ENCODE assay signal across 22 cellular contexts in genomic region chr16:49544828-49545227, GRCh38.
"Had no signal": no experiment of that assay in that cellular context is flagged by ENCODE, and none has a peak within 500 bp of the region (broad histone marks: within the 10 kb centered on the region; RNA-seq: fewer than 3 reads in every experiment).

No MANE protein-coding gene starts in this region.

- DNase-seq: Kasumi-1, MM.1S, NCI-H1105, NCI-H1417, NCI-H1436 treated with DMSO at 0.1 percent for 48 hours, NCI-H1694, NCI-H187 treated with DMSO at 0.1 percent for 48 hours, NCI-H2029 treated with DMSO at 0.1 percent for 48 hours, NCI-H2171 treated with DMSO at 0.1 percent for 48 hours, NCI-H345, NCI-H446 treated with DMSO at 0.1 percent for 48 hours, NCI-H526 treated with DMSO at 0.1 percent for 48 hours, NCI-H748 treated with DMSO at 0.1 percent for 48 hours, Right ventricle myocardium superior, RPMI8226, SIG-M5 had no signal

- H3K36me3 Mint-ChIP-seq: IgD-negative memory B cell had no signal

- H3K9ac ChIP-seq: KMS-11 had no signal

- H3K4me3 ChIP-seq: K562, SJSA1, SK-N-MC had no signal

- H3K4me3 Mint-ChIP-seq: IgD-negative memory B cell had no signal

- FAIRE-seq: K562, RCC 7860 had no signal

- H3K27me3 ChIP-seq: SJSA1 had no signal

- H3K27ac Mint-ChIP-seq: IgD-negative memory B cell had no signal

- H3K9me3 ChIP-seq: SJSA1 had no signal

- H3K27ac ChIP-seq: KMS-11, SJSA1, SK-N-MC had no signal

- H3K4me1 Mint-ChIP-seq: IgD-negative memory B cell had no signal

- H3K4me2 ChIP-seq: KMS-11 had no signal

- H3K36me3 ChIP-seq: SJSA1 had no signal

- ATAC-seq: K562 had no signal
